8 cellular contexts compared by ENCODE assay signal in genomic region chr6:89145461-89145961, GRCh38. TPM values are rescaled to one million over a fixed set of nuclear protein-coding genes. Genes with fewer than 3 reads are reported as not detected.
DNase-seq lines count a peak whose midpoint lies in the region; ATAC-seq and TF ChIP-seq lines count a peak whose summit lies in the region.

No MANE protein-coding gene starts in this region.

- peak overlapping the region; percentile 98 for H3K27ac Mint-ChIP-seq in activated naive CD8-positive, alpha-beta T cell

- no peaks in the 10 kb centered on the region for H3K9me3 ChIP-seq in BE2C

- peaks cover 11% of the 10 kb centered on the region for H3K36me3 Mint-ChIP-seq in activated naive CD8-positive, alpha-beta T cell

- H3K36me3 ChIP-seq in BE2C = peaks cover 6% of the 10 kb centered on the region; the same call in 1 of the 2 replicates

- H3K9me3 Mint-ChIP-seq in activated naive CD8-positive, alpha-beta T cell (ENCODE audit: low read depth) = no peaks in the 10 kb centered on the region

- TF ChIP-seq CTCF in BE2C (IDR thresholded peaks at IDR 0.05; ENCODE audit: low read depth, low read length) = no peak

- no peak for DNase-seq in BE2C
- peak; percentile 55 for DNase-seq in NCI-H2227 treated with DMSO at 0.1 percent for 48 hours (lab: John Stamatoyannopoulos, UW)
- DNase-seq in hepatic stellate cell (ENCODE audit: low spot score) = peak; percentile 36
- DNase-seq in skeletal muscle cell (ENCODE audit: low read depth) = no peak
- DNase-seq in HuH-7 (ENCODE audit: low spot score) = no peak

- ATAC-seq in GM18505 (IDR thresholded peaks at IDR 0.05; ENCODE audit: unreplicated experiment) (peak; percentile 50), HG02870 (IDR thresholded peaks at IDR 0.05; ENCODE audit: unreplicated experiment) (peak; percentile 62)

- peak overlapping the region; percentile 77 for H3K4me3 ChIP-seq in BE2C (ENCODE audit: low read depth, low read length)
- H3K4me3 ChIP-seq in skeletal muscle cell (ENCODE audit: low read depth, low read length) = peak overlapping the region; percentile 68

- peak overlapping the region; percentile 95 for H3K4me3 Mint-ChIP-seq in activated naive CD8-positive, alpha-beta T cell

- no peaks in the 10 kb centered on the region for H3K27me3 ChIP-seq in BE2C

- H3K27me3 Mint-ChIP-seq in activated naive CD8-positive, alpha-beta T cell = no peaks in the 10 kb centered on the region

- H3K4me1 Mint-ChIP-seq in activated naive CD8-positive, alpha-beta T cell (ENCODE audit: low read depth) = peaks cover 35% of the 10 kb centered on the region

- peaks cover 9% of the 10 kb centered on the region for H3K4me1 ChIP-seq in BE2C

- TF ChIP-seq POLR2A in GM18505 (IDR thresholded peaks at IDR 0.05; ENCODE audit: borderline replicate concordance, extremely low read depth, insufficient read depth, insufficient read length) = no peak

RNA-seq across cellular contexts. Expression of gene PM20D2, which starts 0.3 kb away (rescaled TPM):
- 7.2 TPM for polyA plus RNA-seq in BE2C (2012; ENCODE audit: insufficient read depth, insufficient read length, low read depth)

RNA-seq across cellular contexts. Expression of gene SRSF12, which starts 27.6 kb away (rescaled TPM):
- polyA plus RNA-seq in BE2C (2012; ENCODE audit: insufficient read depth, insufficient read length, low read depth) = 4.6 TPM

Comparison
In these comparisons a context has a peak if more than half of its experiments do, and no peak if none do; other contexts are left out.
1. DNase-seq: peak in NCI-H2227 treated with DMSO at 0.1 percent for 48 hours (single experiment) and hepatic stellate cell (single experiment); none in BE2C (single experiment), skeletal muscle cell (single experiment) and HuH-7 (single experiment).